Comparison of ENCODE assay signal across 2 cellular contexts in genomic region chr10:96285331-96285752, GRCh38.
TF ChIP-seq lines count a peak whose summit lies in the region.

No MANE protein-coding gene starts in this region.

TF ChIP-seq in liver, 16 proteins besides CTCF, POLR2A, EP300 and RAD21 (continued from another document):
- TF ChIP-seq, protein P1, sequence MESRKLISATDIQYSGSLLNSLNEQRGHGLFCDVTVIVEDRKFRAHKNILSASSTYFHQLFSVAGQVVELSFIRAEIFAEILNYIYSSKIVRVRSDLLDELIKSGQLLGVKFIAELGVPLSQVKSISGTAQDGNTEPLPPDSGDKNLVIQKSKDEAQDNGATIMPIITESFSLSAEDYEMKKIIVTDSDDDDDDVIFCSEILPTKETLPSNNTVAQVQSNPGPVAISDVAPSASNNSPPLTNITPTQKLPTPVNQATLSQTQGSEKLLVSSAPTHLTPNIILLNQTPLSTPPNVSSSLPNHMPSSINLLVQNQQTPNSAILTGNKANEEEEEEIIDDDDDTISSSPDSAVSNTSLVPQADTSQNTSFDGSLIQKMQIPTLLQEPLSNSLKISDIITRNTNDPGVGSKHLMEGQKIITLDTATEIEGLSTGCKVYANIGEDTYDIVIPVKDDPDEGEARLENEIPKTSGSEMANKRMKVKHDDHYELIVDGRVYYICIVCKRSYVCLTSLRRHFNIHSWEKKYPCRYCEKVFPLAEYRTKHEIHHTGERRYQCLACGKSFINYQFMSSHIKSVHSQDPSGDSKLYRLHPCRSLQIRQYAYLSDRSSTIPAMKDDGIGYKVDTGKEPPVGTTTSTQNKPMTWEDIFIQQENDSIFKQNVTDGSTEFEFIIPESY (IDR thresholded peaks at IDR 0.05), result peak; percentile 28
- TF ChIP-seq RXRA (IDR thresholded peaks at IDR 0.05) (peak; percentile 96), EGR1 (IDR thresholded peaks at IDR 0.05; ENCODE audit: low read depth in 2 of 2) (peak in 1 of 2 donors; percentile 52), JUND (IDR thresholded peaks at IDR 0.05) (no peak), GABPA (IDR thresholded peaks at IDR 0.05 in 1 of 2, conservative IDR thresholded peaks at IDR 0.05 in 1 of 2) (peak in 1 of 2 donors; percentile 18), SP1 (IDR thresholded peaks at IDR 0.05) (peak; percentile 52), TAF1 (conservative IDR thresholded peaks at IDR 0.05) (peak; percentile 69)
- TF ChIP-seq, protein P2, sequence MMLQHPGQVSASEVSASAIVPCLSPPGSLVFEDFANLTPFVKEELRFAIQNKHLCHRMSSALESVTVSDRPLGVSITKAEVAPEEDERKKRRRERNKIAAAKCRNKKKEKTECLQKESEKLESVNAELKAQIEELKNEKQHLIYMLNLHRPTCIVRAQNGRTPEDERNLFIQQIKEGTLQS (IDR thresholded peaks at IDR 0.05), result no peak
- TF ChIP-seq, protein P3, sequence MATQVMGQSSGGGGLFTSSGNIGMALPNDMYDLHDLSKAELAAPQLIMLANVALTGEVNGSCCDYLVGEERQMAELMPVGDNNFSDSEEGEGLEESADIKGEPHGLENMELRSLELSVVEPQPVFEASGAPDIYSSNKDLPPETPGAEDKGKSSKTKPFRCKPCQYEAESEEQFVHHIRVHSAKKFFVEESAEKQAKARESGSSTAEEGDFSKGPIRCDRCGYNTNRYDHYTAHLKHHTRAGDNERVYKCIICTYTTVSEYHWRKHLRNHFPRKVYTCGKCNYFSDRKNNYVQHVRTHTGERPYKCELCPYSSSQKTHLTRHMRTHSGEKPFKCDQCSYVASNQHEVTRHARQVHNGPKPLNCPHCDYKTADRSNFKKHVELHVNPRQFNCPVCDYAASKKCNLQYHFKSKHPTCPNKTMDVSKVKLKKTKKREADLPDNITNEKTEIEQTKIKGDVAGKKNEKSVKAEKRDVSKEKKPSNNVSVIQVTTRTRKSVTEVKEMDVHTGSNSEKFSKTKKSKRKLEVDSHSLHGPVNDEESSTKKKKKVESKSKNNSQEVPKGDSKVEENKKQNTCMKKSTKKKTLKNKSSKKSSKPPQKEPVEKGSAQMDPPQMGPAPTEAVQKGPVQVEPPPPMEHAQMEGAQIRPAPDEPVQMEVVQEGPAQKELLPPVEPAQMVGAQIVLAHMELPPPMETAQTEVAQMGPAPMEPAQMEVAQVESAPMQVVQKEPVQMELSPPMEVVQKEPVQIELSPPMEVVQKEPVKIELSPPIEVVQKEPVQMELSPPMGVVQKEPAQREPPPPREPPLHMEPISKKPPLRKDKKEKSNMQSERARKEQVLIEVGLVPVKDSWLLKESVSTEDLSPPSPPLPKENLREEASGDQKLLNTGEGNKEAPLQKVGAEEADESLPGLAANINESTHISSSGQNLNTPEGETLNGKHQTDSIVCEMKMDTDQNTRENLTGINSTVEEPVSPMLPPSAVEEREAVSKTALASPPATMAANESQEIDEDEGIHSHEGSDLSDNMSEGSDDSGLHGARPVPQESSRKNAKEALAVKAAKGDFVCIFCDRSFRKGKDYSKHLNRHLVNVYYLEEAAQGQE (IDR thresholded peaks at IDR 0.05), result peak; percentile 42

TF ChIP-seq in SK-N-SH, 30 proteins besides CTCF, POLR2A, EP300 and RAD21 (continued from another document):
- TF ChIP-seq EZH2phosphoT487 (IDR thresholded peaks at IDR 0.05; ENCODE audit: borderline replicate concordance, low read depth), result no peak
- TF ChIP-seq, protein P1 (IDR thresholded peaks at IDR 0.05; ENCODE audit: borderline replicate concordance, low read depth), result no peak
- TF ChIP-seq POLR2AphosphoS5 (IDR thresholded peaks at IDR 0.05; ENCODE audit: low read depth, low read length), result no peak
